In genomic region chr19:8212212-8212611, GRCh38 we compare ENCODE assay signal across 19 cellular contexts. TPM values are rescaled to one million over a fixed set of nuclear protein-coding genes. Genes with fewer than 3 reads are reported as not detected.
DNase-seq lines count a peak whose midpoint lies in the region; ATAC-seq, FAIRE-seq and TF ChIP-seq lines count a peak whose summit lies in the region.
"Had no signal": no experiment of that assay in that cellular context is flagged by ENCODE, and none has a peak within 500 bp of the region (broad histone marks: within the 10 kb centered on the region; RNA-seq: fewer than 3 reads in every experiment).

No MANE protein-coding gene starts in this region.

- H3F3A ChIP-seq in PC-9 (ENCODE audit: insufficient read depth, low read depth): peaks cover 18% of the 10 kb centered on the region

- no peak overlapping the region for H4K91ac ChIP-seq in neuronal stem cell (ENCODE audit: low read depth, low read length, poor library complexity)

- H3K9me3 ChIP-seq in neuronal stem cell (replicated peaks in 1 of 2; ENCODE audit: control insufficient read depth in 2 of 2, insufficient read depth in 1 of 2, low read depth in 1 of 2, low read length in 2 of 2) (no peaks in the 10 kb centered on the region), PC-9 (ENCODE audit: insufficient read depth, low read depth) (no peaks in the 10 kb centered on the region)
- H3K9me3 ChIP-seq: gastrocnemius medialis had no signal

- peaks cover 11 to 12% of the 10 kb centered on the region in 2 donors for H3K4me1 ChIP-seq in neuronal stem cell (ENCODE audit: control insufficient read depth in 2 of 2, insufficient read depth in 1 of 2, low read depth in 1 of 2, low read length in 2 of 2)
- H3K4me1 ChIP-seq in PC-9 (replicated peaks; ENCODE audit: insufficient read depth): peaks cover 25% of the 10 kb centered on the region
- H3K4me1 ChIP-seq: gastrocnemius medialis had no signal

- no peak overlapping the region for H3K4ac ChIP-seq in neuronal stem cell (ENCODE audit: low read length)

- H3K23ac ChIP-seq in neuronal stem cell (ENCODE audit: low read depth, low read length, poor library complexity): peak overlapping the region; percentile 82

- no peak overlapping the region for H3K14ac ChIP-seq in neuronal stem cell (ENCODE audit: low read length)

- POLR2A ChIA-PET in PC-9 (lab: Charles Lee; ENCODE audit: unreplicated experiment): no interaction called here

- H3K27ac ChIP-seq in dorsolateral prefrontal cortex (peak overlapping the region in 49 of 59 donors; percentile 2 to 99 (median 61)), neuronal stem cell (replicated peaks; ENCODE audit: low read length) (peak overlapping the region; percentile 28), PC-9 (no peak overlapping the region)
- H3K27ac ChIP-seq: gastrocnemius medialis, parathyroid adenoma had no signal

- H2BK12ac ChIP-seq in neuronal stem cell (ENCODE audit: low read length): no peak overlapping the region

- no CpG with 5 or more reads among the region's 6 CpGs for WGBS in neuronal stem cell (ENCODE audit: extremely low coverage in 2 of 2, insufficient read length in 2 of 2, insufficient replicate concordance in 1 of 2), 2 donors

- H3K36me3 ChIP-seq in neuronal stem cell (replicated peaks in 1 of 2; ENCODE audit: control insufficient read depth in 2 of 2, insufficient read depth in 2 of 2, low read length in 2 of 2) (peaks cover 9% of the 10 kb centered on the region in 2 donors), PC-9 (ENCODE audit: low read depth) (no peaks in the 10 kb centered on the region)
- H3K36me3 ChIP-seq: gastrocnemius medialis had no signal

- peak; percentile 50 for DNase-seq in D721Med (ENCODE audit: insufficient read length, low spot score)
- peak; percentile 48 for DNase-seq in NCI-H524 treated with DMSO at 0.1 percent for 48 hours (lab: John Stamatoyannopoulos, UW)
- peak in 7 of 10 donors; percentile 30 to 74 (median 54) for DNase-seq in dorsolateral prefrontal cortex
- DNase-seq in neuronal stem cell (ENCODE audit: low spot score): no peak
- no peak for DNase-seq in left lobe of liver (ENCODE audit: low spot score)
- no peak for DNase-seq in PC-9
- DNase-seq: activated CD4-positive, alpha-beta T cell treated with anti-CD3 and anti-CD28 coated beads for 1 hour; activated CD8-positive, alpha-beta memory T cell treated with anti-CD3 and anti-CD28 coated beads, Interleukin-2, amount 50 U/mL, for 48 hours; gastrocnemius medialis; NCI-H1417; NCI-H446; stimulated activated naive CD8-positive, alpha-beta T cell treated with anti-CD3 and anti-CD28 coated beads, Interleukin-15, amount 100 ng/mL, for 72 hours; SW 1271 had no signal

- H3K79me1 ChIP-seq in neuronal stem cell (ENCODE audit: low read depth, low read length): peaks cover 23% of the 10 kb centered on the region

- H3K9me2 ChIP-seq in PC-9 (ENCODE audit: insufficient read depth): no peaks in the 10 kb centered on the region

- H2BK120ac ChIP-seq in neuronal stem cell (ENCODE audit: low read depth, low read length): no peak overlapping the region

- no peak overlapping the region for H3K9ac ChIP-seq in neuronal stem cell (ENCODE audit: low read depth, low read length, poor library complexity)
- H3K9ac ChIP-seq: parathyroid adenoma had no signal

- H3K4me2 ChIP-seq in neuronal stem cell (ENCODE audit: insufficient read depth, low read length, poor library complexity, severe bottlenecking) (no peak overlapping the region), PC-9 (no peak overlapping the region)
- H3K4me2 ChIP-seq: smooth muscle cell had no signal

- FAIRE-seq in D721Med (lab: Jason Lieb, UNC): no peak
- FAIRE-seq: islet of Langerhans had no signal

- peak overlapping the region; percentile 86 for H2BK15ac ChIP-seq in neuronal stem cell (ENCODE audit: low read length)

- ATAC-seq in left lobe of liver (no peak), GM21381 (IDR thresholded peaks at IDR 0.05; ENCODE audit: unreplicated experiment) (no peak), HG03571 (IDR thresholded peaks at IDR 0.05; ENCODE audit: unreplicated experiment) (no peak)
- ATAC-seq: gastrocnemius medialis; Panc1; stimulated activated naive CD8-positive, alpha-beta T cell treated with anti-CD3 and anti-CD28 coated beads, Interleukin-15, amount 100 ng/mL, for 72 hours had no signal

- CTCF ChIA-PET in PC-9 (lab: Charles Lee): no interaction called here

- H2AFZ ChIP-seq in neuronal stem cell (ENCODE audit: low read length): no peak overlapping the region
- no peak overlapping the region for H2AFZ ChIP-seq in PC-9
- H2AFZ ChIP-seq: parathyroid adenoma had no signal

- no peak overlapping the region for H3K18ac ChIP-seq in neuronal stem cell (ENCODE audit: low read length)

- no TSS peak for BruUV-seq in PC-9 (replicated peaks; lab: Mats Ljungman, UMichigan)

- H4K20me1 ChIP-seq in PC-9 (ENCODE audit: insufficient read depth): no peaks in the 10 kb centered on the region

- H4K8ac ChIP-seq in neuronal stem cell (ENCODE audit: low read depth, low read length): peak overlapping the region; percentile 90

- H2AK5ac ChIP-seq in neuronal stem cell (ENCODE audit: low read depth, low read length): peak overlapping the region; percentile 19

- H3K79me2 ChIP-seq in PC-9 (ENCODE audit: low read depth): no peaks in the 10 kb centered on the region; the same call in 1 of the 2 replicates

- no peak overlapping the region for H2BK5ac ChIP-seq in neuronal stem cell (ENCODE audit: low read length)

- H3K27me3 ChIP-seq in dorsolateral prefrontal cortex (no peaks in the 10 kb centered on the region), neuronal stem cell (ENCODE audit: control insufficient read depth in 3 of 3, insufficient read depth in 3 of 3, low read depth in 1 of 3, low read length in 3 of 3) (no peaks in the 10 kb centered on the region), PC-9 (ENCODE audit: insufficient read depth, low read depth) (no peaks in the 10 kb centered on the region)

- intact Hi-C loops in dorsolateral prefrontal cortex (cut with DNase I) (no loop called here), PC-9 (cut with micrococcal nuclease; ENCODE audit: unreplicated experiment) (no loop called here)

- no peak for TF ChIP-seq CTCF in D721Med (IDR thresholded peaks at IDR 0.05; ENCODE audit: insufficient read depth, missing control alignments)
- no peak for TF ChIP-seq CTCF in dorsolateral prefrontal cortex (IDR thresholded peaks at IDR 0.05 in 54 of 56, conservative IDR thresholded peaks at IDR 0.05 in 2 of 56; ENCODE audit: low read depth in 1 of 56, partially characterized antibody in 56 of 56)
- TF ChIP-seq CTCF in PC-9 (conservative IDR thresholded peaks at IDR 0.05): no peak

- H3K4me3 ChIP-seq in dorsolateral prefrontal cortex (peak overlapping the region in 11 of 59 donors; percentile 7 to 95 (median 21)), neuronal stem cell (ENCODE audit: low read length in 2 of 2) (no peak overlapping the region), PC-9 (no peak overlapping the region)
- H3K4me3 ChIP-seq: gastrocnemius medialis, smooth muscle cell had no signal

RNA-seq across cellular contexts. Expression of gene CERS4, which starts 3.0 kb away (rescaled TPM):
- total RNA-seq in dorsolateral prefrontal cortex: 100 to 1,000 TPM in 54 of 120 experiments, 10 to 100 TPM in 66; 53.5 to 155 (median 97.3) TPM
- polyA plus RNA-seq in neuronal stem cell (2013, experiment 1 of 2): 65.3 TPM
- 62.5 TPM for polyA plus RNA-seq in neuronal stem cell (2013, experiment 2 of 2)
- total RNA-seq in left lobe of liver: 67.3 TPM
- total RNA-seq in PC-9 (2021): 7.2 and 8.4 TPM in 2 replicates

Comparison
In these comparisons a context has a peak if more than half of its experiments do, and no peak if none do; other contexts are left out.
1. DNase-seq: peak in D721Med (single experiment), NCI-H524 treated with DMSO at 0.1 percent for 48 hours (single experiment) and dorsolateral prefrontal cortex (7 of 10); none in neuronal stem cell (single experiment), left lobe of liver (single experiment) and PC-9 (0 of 2).